8 cellular contexts compared by ENCODE assay signal in genomic region chr2:207625014-207625755, GRCh38. TPM values are rescaled to one million over a fixed set of nuclear protein-coding genes. Genes with fewer than 3 reads are reported as not detected.
DNase-seq lines count a peak whose midpoint lies in the region; ATAC-seq and TF ChIP-seq lines count a peak whose summit lies in the region.

METTL21A (minus strand) TSS chr2:207625394; CDS start chr2:207624375, 1,019 bp downstream.

- H3K9me3 ChIP-seq in GM23248 (ENCODE audit: low read depth), result no peaks in the 10 kb centered on the region
- H3K9me3 ChIP-seq in Karpas-422 (ENCODE audit: low read length), result no peaks in the 10 kb centered on the region
- no peaks in the 10 kb centered on the region for H3K9me3 ChIP-seq in fibroblast of lung (ENCODE audit: control insufficient read depth, insufficient read depth, low read depth, low read length)

- H3K27ac Mint-ChIP-seq in activated T-helper 1 cell treated with anti-CD3 and anti-CD28 coated beads, Interleukin-12 subunit alpha, Interleukin-12 subunit beta, Interleukin-2, Interleukin-4 antibody, amounts not matched to agents 30 ng/mL and 10 ng/mL and 1 ng/mL, durations not matched to agents 14 hours and 24 hours and 36 hours, result peak within 1 kb of the TSS; percentile 95
- H3K27ac Mint-ChIP-seq in naive thymus-derived CD8-positive, alpha-beta T cell, result peak within 1 kb of the TSS; percentile 23 to 98 (median 97)

- H3K4me1 ChIP-seq in GM23248 (ENCODE audit: insufficient read depth) (peaks cover 7% of the 10 kb centered on the region; the same call in 1 of the 2 replicates), Karpas-422 (ENCODE audit: low read length) (peaks cover 53% of the 10 kb centered on the region), fibroblast of lung (ENCODE audit: control insufficient read depth, extremely low read depth, insufficient read depth, low read length) (no peaks in the 10 kb centered on the region)

- no peaks in the 10 kb centered on the region for H3K9me3 Mint-ChIP-seq in activated T-helper 1 cell treated with anti-CD3 and anti-CD28 coated beads, Interleukin-12 subunit alpha, Interleukin-12 subunit beta, Interleukin-2, Interleukin-4 antibody, amounts not matched to agents 30 ng/mL and 10 ng/mL and 1 ng/mL, durations not matched to agents 14 hours and 24 hours and 36 hours
- no peaks in the 10 kb centered on the region for H3K9me3 Mint-ChIP-seq in naive thymus-derived CD8-positive, alpha-beta T cell

- H2AFZ ChIP-seq in GM23248, result peak within 1 kb of the TSS; percentile 89
- peak within 1 kb of the TSS; percentile 77 for H2AFZ ChIP-seq in Karpas-422 (ENCODE audit: low read length)
- H2AFZ ChIP-seq in fibroblast of lung (ENCODE audit: low read length), result peak within 1 kb of the TSS; percentile 69

- H3K9ac ChIP-seq in GM23248, result peak within 1 kb of the TSS; percentile 84
- H3K9ac ChIP-seq in Karpas-422 (ENCODE audit: low read length), result peak within 1 kb of the TSS; percentile 89
- H3K9ac ChIP-seq in fibroblast of lung (ENCODE audit: insufficient read depth, low read length), result peak within 1 kb of the TSS; percentile 86

- H3K79me2 ChIP-seq in GM23248 (ENCODE audit: insufficient read depth) (peaks cover 10% of the 10 kb centered on the region; the same call in 1 of the 2 replicates), Karpas-422 (ENCODE audit: low read length) (peaks cover 46% of the 10 kb centered on the region), fibroblast of lung (ENCODE audit: control insufficient read depth, insufficient read depth, low read length) (no peaks in the 10 kb centered on the region)

- peak within 1 kb of the TSS; percentile 89 for H3K4me3 Mint-ChIP-seq in activated T-helper 1 cell treated with anti-CD3 and anti-CD28 coated beads, Interleukin-12 subunit alpha, Interleukin-12 subunit beta, Interleukin-2, Interleukin-4 antibody, amounts not matched to agents 30 ng/mL and 10 ng/mL and 1 ng/mL, durations not matched to agents 14 hours and 24 hours and 36 hours
- peak within 1 kb of the TSS; percentile 83 to 96 (median 94) for H3K4me3 Mint-ChIP-seq in naive thymus-derived CD8-positive, alpha-beta T cell

- intact Hi-C loops in activated T-helper 1 cell treated with anti-CD3 and anti-CD28 coated beads, Interleukin-12 subunit alpha, Interleukin-12 subunit beta, Interleukin-2, Interleukin-4 antibody, amounts not matched to agents 30 ng/mL and 10 ng/mL and 1 ng/mL, durations not matched to agents 14 hours and 24 hours and 36 hours (cut with micrococcal nuclease), result loop anchor here (1.0 to 10.0 kb wide), 13 partner anchors 33 to 1540 kb away; partner anchors contain the start of genes CCNYL1, CREB1, EEF1B2 and FZD5

- H3K9me2 ChIP-seq in GM23248 (ENCODE audit: insufficient read depth) (no peaks in the 10 kb centered on the region), Karpas-422 (replicated peaks; ENCODE audit: insufficient read depth, low read length) (no peaks in the 10 kb centered on the region)

- POLR2A ChIA-PET in naive thymus-derived CD8-positive, alpha-beta T cell (lab: Charles Lee), result interaction anchor here (0.6 to 6.0 kb wide), 25 partner anchors 11 to 860 kb away, joined by 3 to 115 read pairs (median 5); partner anchors contain the start of genes CCNYL1, CREB1, FASTKD2 and KLF7

- H3K27me3 Mint-ChIP-seq in activated T-helper 1 cell treated with anti-CD3 and anti-CD28 coated beads, Interleukin-12 subunit alpha, Interleukin-12 subunit beta, Interleukin-2, Interleukin-4 antibody, amounts not matched to agents 30 ng/mL and 10 ng/mL and 1 ng/mL, durations not matched to agents 14 hours and 24 hours and 36 hours (ENCODE audit: insufficient read depth), result no peaks in the 10 kb centered on the region
- no peaks in the 10 kb centered on the region for H3K27me3 Mint-ChIP-seq in naive thymus-derived CD8-positive, alpha-beta T cell

- H3K36me3 ChIP-seq in GM23248 (ENCODE audit: low read depth), result no peaks in the 10 kb centered on the region
- H3K36me3 ChIP-seq in Karpas-422 (ENCODE audit: insufficient read depth, low read length), result peaks cover 16% of the 10 kb centered on the region
- no peaks in the 10 kb centered on the region for H3K36me3 ChIP-seq in fibroblast of lung (ENCODE audit: control insufficient read depth, insufficient read depth, low read length)

- peak; percentile 73 to 79 for ATAC-seq in naive thymus-derived CD8-positive, alpha-beta T cell

- H4K20me1 ChIP-seq in GM23248 (ENCODE audit: insufficient read depth) (no peaks in the 10 kb centered on the region), Karpas-422 (ENCODE audit: insufficient read depth, low read depth, low read length) (no peaks in the 10 kb centered on the region), fibroblast of lung (ENCODE audit: control insufficient read depth, extremely low read depth, insufficient read depth, low read length) (no peaks in the 10 kb centered on the region)

- WGBS in GM23248 (ENCODE audit: low coverage in 1 of 2, low lambda C conversion rate in 2 of 2, missing lambda C conversion rate in 2 of 2), 2 experiments, result 1% methylated on average over 44 to 62 of the region's 79 CpGs

- H3K4me2 ChIP-seq in GM23248 (ENCODE audit: unreplicated experiment) (peak within 1 kb of the TSS; percentile 88), Karpas-422 (ENCODE audit: low read depth, low read length, poor library complexity, severe bottlenecking) (peak within 1 kb of the TSS; percentile 92), fibroblast of lung (ENCODE audit: extremely low read depth, insufficient read depth, low read length) (peak within 1 kb of the TSS; percentile 99)

- H3K4me1 Mint-ChIP-seq in activated T-helper 1 cell treated with anti-CD3 and anti-CD28 coated beads, Interleukin-12 subunit alpha, Interleukin-12 subunit beta, Interleukin-2, Interleukin-4 antibody, amounts not matched to agents 30 ng/mL and 10 ng/mL and 1 ng/mL, durations not matched to agents 14 hours and 24 hours and 36 hours (ENCODE audit: low read depth), result peaks cover 40% of the 10 kb centered on the region
- H3K4me1 Mint-ChIP-seq in naive thymus-derived CD8-positive, alpha-beta T cell, result peaks cover 19 to 50% (median 46%) of the 10 kb centered on the region in 4 donors

- peak; percentile 87 for DNase-seq in EH (ENCODE audit: low read depth)
- DNase-seq in GM23248, result peak; percentile 90
- DNase-seq in Karpas-422, result peak; percentile 96
- peak; percentile 89 for DNase-seq in RPMI7951 (ENCODE audit: low read depth)
- peak; percentile 93 for DNase-seq in activated T-helper 1 cell treated with anti-CD3 and anti-CD28 coated beads, Interleukin-12 subunit alpha, Interleukin-12 subunit beta, Interleukin-2, Interleukin-4 antibody, amounts not matched to agents 30 ng/mL and 10 ng/mL and 1 ng/mL, durations not matched to agents 14 hours and 24 hours and 36 hours (ENCODE audit: low spot score)
- peak; percentile 85 to 86 for DNase-seq in fibroblast of lung (ENCODE audit: low read depth in 2 of 2)
- peak; percentile 89 to 96 (median 94) for DNase-seq in naive thymus-derived CD8-positive, alpha-beta T cell
- peak; percentile 94 for DNase-seq in stimulated activated naive CD4-positive, alpha-beta T cell treated with Interleukin-2 at 50 U/mL for 16 hours (lab: John Stamatoyannopoulos, UW)

- in situ Hi-C loops in GM23248 (cut with MboI), result no loop called here

- H3K4me3 ChIP-seq in GM23248 (peak within 1 kb of the TSS; percentile 78), Karpas-422 (ENCODE audit: low read length) (peak within 1 kb of the TSS; percentile 80), fibroblast of lung (replicated peaks in 1 of 4; ENCODE audit: control extremely low read depth in 1 of 4, insufficient read depth in 1 of 4, low read depth in 3 of 4, low read length in 4 of 4) (peak within 1 kb of the TSS; percentile 68 to 92 (median 76))

- peak; percentile 40 for TF ChIP-seq CTCF in fibroblast of lung (conservative IDR thresholded peaks at IDR 0.05 in 1 of 2, IDR thresholded peaks at IDR 0.05 in 1 of 2; ENCODE audit: low read depth in 1 of 2, low read length in 2 of 2)

- H3K27me3 ChIP-seq in GM23248 (replicated peaks; ENCODE audit: insufficient read depth) (no peaks in the 10 kb centered on the region), Karpas-422 (ENCODE audit: low read length) (no peaks in the 10 kb centered on the region), fibroblast of lung (ENCODE audit: control insufficient read depth, insufficient read depth, low read length) (no peaks in the 10 kb centered on the region)

- H3F3A ChIP-seq in GM23248 (ENCODE audit: insufficient read depth), result peaks cover 10% of the 10 kb centered on the region; the same call in 1 of the 2 replicates

- peaks cover 16% of the 10 kb centered on the region for H3K36me3 Mint-ChIP-seq in activated T-helper 1 cell treated with anti-CD3 and anti-CD28 coated beads, Interleukin-12 subunit alpha, Interleukin-12 subunit beta, Interleukin-2, Interleukin-4 antibody, amounts not matched to agents 30 ng/mL and 10 ng/mL and 1 ng/mL, durations not matched to agents 14 hours and 24 hours and 36 hours (ENCODE audit: low read depth)
- H3K36me3 Mint-ChIP-seq in naive thymus-derived CD8-positive, alpha-beta T cell, result peaks cover 4 to 35% (median 10%) of the 10 kb centered on the region in 3 donors

- H3K27ac ChIP-seq in GM23248 (peak within 1 kb of the TSS; percentile 69), Karpas-422 (ENCODE audit: low read length) (peak within 1 kb of the TSS; percentile 86), fibroblast of lung (ENCODE audit: insufficient read depth, low read length) (peak within 1 kb of the TSS; percentile 83)

RNA-seq across cellular contexts. Expression of gene METTL21A, which starts in this region (rescaled TPM):
- 22.0 and 23.3 TPM in 2 replicates for total RNA-seq in GM23248 (2014; rRNA removed; shearing (Covaris generic))
- polyA plus RNA-seq in GM23248 (2016; fragmentation: Nextera tagmentation; extraction: Ambion mirVana) (21.3 and 22.0 TPM in 2 replicates), fibroblast of lung (11.4 and 12.1 TPM in 2 replicates)
- total RNA-seq in Karpas-422 (2014; rRNA removed; shearing (Covaris generic); ENCODE audit: low replicate concordance), result 67.9 and 76.3 TPM in 2 replicates
- total RNA-seq in RPMI7951 (2014; rRNA removed; shearing (Covaris generic)), result 22.1 and 33.2 TPM in 2 replicates
- 33.2 and 36.1 TPM in 2 replicates for total RNA-seq in activated T-helper 1 cell treated with anti-CD3 and anti-CD28 coated beads, Interleukin-12 subunit alpha, Interleukin-12 subunit beta, Interleukin-2, Interleukin-4 antibody, amounts not matched to agents 30 ng/mL and 10 ng/mL and 1 ng/mL, durations not matched to agents 14 hours and 24 hours and 36 hours
- total RNA-seq in fibroblast of lung, result 9.4 and 10.5 TPM in 2 replicates
- polyA plus RNA-seq in fibroblast of lung (2012), result 8.3 and 9.5 TPM in 2 replicates
- polyA minus RNA-seq in fibroblast of lung (ENCODE audit: low replicate concordance), result 0.89 and 1.5 TPM in 2 replicates
- total RNA-seq in naive thymus-derived CD8-positive, alpha-beta T cell, result 10 to 100 TPM; 29.6 to 29.9 TPM
- polyA plus RNA-seq in naive thymus-derived CD8-positive, alpha-beta T cell, result 10 to 100 TPM; 34.2 to 50.4 (median 39.4) TPM

Comparison
In these comparisons a context has a peak if more than half of its experiments do, and no peak if none do; other contexts are left out.
1. Peak in every context shown above with its lines: DNase-seq, ATAC-seq, H3K4me3 ChIP-seq and H3K27ac ChIP-seq.